Comparison of ENCODE assay signal across 22 cellular contexts in genomic region chr2:86675104-86675503, GRCh38. TPM values are rescaled to one million over a fixed set of nuclear protein-coding genes. Genes with fewer than 3 reads are reported as not detected.
DNase-seq lines count a peak whose midpoint lies in the region; ATAC-seq, FAIRE-seq and TF ChIP-seq lines count a peak whose summit lies in the region.
"Had no signal": no experiment of that assay in that cellular context is flagged by ENCODE, and none has a peak within 500 bp of the region (broad histone marks: within the 10 kb centered on the region; RNA-seq: fewer than 3 reads in every experiment).

No MANE protein-coding gene starts in this region.

- H3K27ac Mint-ChIP-seq in central memory CD8-positive, alpha-beta T cell (ENCODE audit: low read depth), result peak overlapping the region; percentile 38
- H3K27ac Mint-ChIP-seq: HFFc6 had no signal

- H3K4me1 Mint-ChIP-seq in central memory CD8-positive, alpha-beta T cell, result no peaks in the 10 kb centered on the region

- FAIRE-seq in GM12891 (lab: Jason Lieb, UNC), result no peak
- FAIRE-seq: D721Med, K562 had no signal

- no peak overlapping the region for H3K4me3 Mint-ChIP-seq in central memory CD8-positive, alpha-beta T cell
- H3K4me3 Mint-ChIP-seq: HFFc6 had no signal

- no peaks in the 10 kb centered on the region for H3K27me3 Mint-ChIP-seq in central memory CD8-positive, alpha-beta T cell

- no peak for DNase-seq in Right ventricle myocardium superior
- DNase-seq in left cardiac atrium, result no peak
- no peak for DNase-seq in central memory CD8-positive, alpha-beta T cell (ENCODE audit: low spot score in 2 of 2)
- DNase-seq in middle frontal gyrus (ENCODE audit: extremely low spot score, low spot score), result peak; percentile 32
- DNase-seq in DMS79 treated with DMSO at 0.1 percent for 48 hours (lab: John Stamatoyannopoulos, UW), result no peak
- no peak for DNase-seq in GM12891 (ENCODE audit: insufficient read length, low spot score)
- DNase-seq: 8988T, HFFc6, MG63, NCI-H1048, NCI-H1436, NCI-H187 treated with DMSO at 0.1 percent for 48 hours, NCI-H2107, NCI-H446 treated with DMSO at 0.1 percent for 48 hours, OCI-M1, SHP77 had no signal

- ATAC-seq in Right ventricle myocardium superior (ENCODE audit: poor library complexity) (peak; percentile 45), left cardiac atrium (no peak), HG02763 (IDR thresholded peaks at IDR 0.05; ENCODE audit: unreplicated experiment) (no peak)
- no peak for ATAC-seq in central memory CD8-positive, alpha-beta T cell (replicated peaks; ENCODE audit: extremely low read depth, poor library complexity, severe bottlenecking)
- ATAC-seq: K562 had no signal

- intact Hi-C loops in Right ventricle myocardium superior (cut with DNase I), result no loop called here
- intact Hi-C loops in left cardiac atrium (cut with DNase I), result no loop called here

- TF ChIP-seq POLR2A in GM12891 (IDR thresholded peaks at IDR 0.05; ENCODE audit: low read depth, low read length), result no peak

- no peaks in the 10 kb centered on the region for H3K9me3 Mint-ChIP-seq in central memory CD8-positive, alpha-beta T cell
- H3K9me3 Mint-ChIP-seq: HFFc6 had no signal

- H3K36me3 Mint-ChIP-seq in central memory CD8-positive, alpha-beta T cell (ENCODE audit: insufficient read depth), result no peaks in the 10 kb centered on the region

- peak overlapping the region; percentile 80 for H3K27ac ChIP-seq in temporal lobe (ENCODE audit: low read depth, low read length)
- H3K27ac ChIP-seq: BLaER1 treated with 17β-estradiol and CSF1 and Interleukin-3, amounts not matched to agents 10 nM and 100 nM; HL-60 had no signal

TF ChIP-seq in GM12891, 5 proteins besides CTCF, POLR2A, EP300 and RAD21:
- no peak for TF ChIP-seq PAX5 (IDR thresholded peaks at IDR 0.05; ENCODE audit: insufficient read depth, low read length, severe bottlenecking)
- TF ChIP-seq TAF1 (IDR thresholded peaks at IDR 0.05; ENCODE audit: low read depth, low read length), result no peak
- TF ChIP-seq SPI1 (IDR thresholded peaks at IDR 0.05; ENCODE audit: low read depth, low read length), result no peak
- no peak for TF ChIP-seq POLR2AphosphoS5 (IDR thresholded peaks at IDR 0.05; ENCODE audit: low read depth, low read length)
- no peak for TF ChIP-seq POU2F2 (IDR thresholded peaks at IDR 0.05; ENCODE audit: low read depth, low read length)
TF ChIP-seq in GM12891: peak in this region for 0.

RNA-seq across cellular contexts. Expression of gene RMND5A, which starts 45.0 kb away (rescaled TPM):
- total RNA-seq in Right ventricle myocardium superior (96.0 TPM), left cardiac atrium (10 to 100 TPM; 50.0 to 61.9 TPM), temporal lobe (41.3 TPM)
- 10.1 TPM for polyA plus RNA-seq in GM12891 (2012; ENCODE audit: low read depth, missing spikeins)

RNA-seq across cellular contexts. Expression of gene RNF103, which starts 51.4 kb away (rescaled TPM):
- total RNA-seq in Right ventricle myocardium superior, result 51.7 TPM
- total RNA-seq in left cardiac atrium, result 10 to 100 TPM; 32.2 to 43.9 TPM
- 33.9 TPM for total RNA-seq in temporal lobe
- 5.4 TPM for polyA plus RNA-seq in GM12891 (2012; ENCODE audit: low read depth, missing spikeins)
